ENCODE assay signal across 6 cellular contexts in genomic region chr21:42932378-42933136, GRCh38. TPM values are rescaled to one million over a fixed set of nuclear protein-coding genes. Genes with fewer than 3 reads are reported as not detected.
"Had no signal": no experiment of that assay in that cellular context is flagged by ENCODE, and none has a peak within 500 bp of the region (broad histone marks: within the 10 kb centered on the region; RNA-seq: fewer than 3 reads in every experiment).

No MANE protein-coding gene starts in this region.

RNA-seq across cellular contexts. Expression of gene ERVH48-1, which starts 7.1 kb away (rescaled TPM):
- total RNA-seq: esophagus mucosa, left cardiac atrium, lower leg skin, myocyte, osteocyte, suprapubic skin had no signal
